In genomic region chr11:45704133-45704532, GRCh38 we compare ENCODE assay signal across 7 cellular contexts. TPM values are rescaled to one million over a fixed set of nuclear protein-coding genes. Genes with fewer than 3 reads are reported as not detected.
"Had no signal": no experiment of that assay in that cellular context is flagged by ENCODE, and none has a peak within 500 bp of the region (broad histone marks: within the 10 kb centered on the region; RNA-seq: fewer than 3 reads in every experiment).

No MANE protein-coding gene starts in this region.

- H3K4me3 Mint-ChIP-seq: IgD-negative memory B cell had no signal

- DNase-seq: IMR-90, KG1 had no signal

- FAIRE-seq: HepG2, HTR-8/SVneo had no signal

- H3K4me1 Mint-ChIP-seq: IgD-negative memory B cell had no signal

- H3K27ac ChIP-seq: HL-60 had no signal

- ATAC-seq: HepG2 had no signal

- H3K27ac Mint-ChIP-seq: IgD-negative memory B cell had no signal

RNA-seq across cellular contexts. Expression of gene CHST1, which starts 38.7 kb away (rescaled TPM):
- total RNA-seq: HepG2, HT-29, IMR-90 had no signal
- polyA plus RNA-seq: HepG2, IgD-negative memory B cell had no signal
